1 cellular context compared by ENCODE assay signal in genomic region chr3:66642015-66642414, GRCh38.
TF ChIP-seq lines count a peak whose summit lies in the region.

No MANE protein-coding gene starts in this region.

TF ChIP-seq in HEK293, 187 proteins besides CTCF, POLR2A, EP300 and RAD21 (continued from another document):
- TF ChIP-seq ZBTB44 (tag by site-specific recombination; IDR thresholded peaks at IDR 0.05) (no peak), ZNF658 (tag by site-specific recombination; IDR thresholded peaks at IDR 0.05) (no peak), GLIS1 (tag by site-specific recombination; IDR thresholded peaks at IDR 0.05) (no peak), REST (tag by site-specific recombination; IDR thresholded peaks at IDR 0.05) (no peak), GFI1B (tag by site-specific recombination; IDR thresholded peaks at IDR 0.05) (no peak), FEZF1 (tag by site-specific recombination; IDR thresholded peaks at IDR 0.05) (peak; percentile 81)
